Comparison of ENCODE assay signal across 1 cellular context in genomic region chr9:137478613-137479314, GRCh38.
TF ChIP-seq lines count a peak whose summit lies in the region.

No MANE protein-coding gene starts in this region.

TF ChIP-seq in IMR-90, 13 proteins besides CTCF, POLR2A, EP300 and RAD21:
- TF ChIP-seq MAZ (IDR thresholded peaks at IDR 0.05; ENCODE audit: borderline replicate concordance, low read depth, low read length) (no peak), MAFK (IDR thresholded peaks at IDR 0.05; ENCODE audit: low read depth, low read length) (no peak), RCOR1 (IDR thresholded peaks at IDR 0.05; ENCODE audit: insufficient replicate concordance, low read length) (no peak), RFX5 (IDR thresholded peaks at IDR 0.05; ENCODE audit: low read depth, low read length) (no peak), SMC3 (IDR thresholded peaks at IDR 0.05; ENCODE audit: low read depth, low read length) (no peak), BHLHE40 (IDR thresholded peaks at IDR 0.05; ENCODE audit: low read depth, low read length) (no peak), NFE2L2 (IDR thresholded peaks at IDR 0.05; ENCODE audit: low read depth, low read length) (no peak), FOS (IDR thresholded peaks at IDR 0.05; ENCODE audit: low read depth, low read length) (no peak), CEBPB (IDR thresholded peaks at IDR 0.05; ENCODE audit: low read depth, low read length) (no peak), CHD1 (IDR thresholded peaks at IDR 0.05; ENCODE audit: low read depth, low read length) (no peak), MXI1 (IDR thresholded peaks at IDR 0.05; ENCODE audit: borderline replicate concordance, low read depth, low read length) (no peak)
- TF ChIP-seq, protein P1, sequence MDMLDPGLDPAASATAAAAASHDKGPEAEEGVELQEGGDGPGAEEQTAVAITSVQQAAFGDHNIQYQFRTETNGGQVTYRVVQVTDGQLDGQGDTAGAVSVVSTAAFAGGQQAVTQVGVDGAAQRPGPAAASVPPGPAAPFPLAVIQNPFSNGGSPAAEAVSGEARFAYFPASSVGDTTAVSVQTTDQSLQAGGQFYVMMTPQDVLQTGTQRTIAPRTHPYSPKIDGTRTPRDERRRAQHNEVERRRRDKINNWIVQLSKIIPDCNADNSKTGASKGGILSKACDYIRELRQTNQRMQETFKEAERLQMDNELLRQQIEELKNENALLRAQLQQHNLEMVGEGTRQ (IDR thresholded peaks at IDR 0.05; ENCODE audit: low read depth, low read length) = no peak
- TF ChIP-seq, protein P2, sequence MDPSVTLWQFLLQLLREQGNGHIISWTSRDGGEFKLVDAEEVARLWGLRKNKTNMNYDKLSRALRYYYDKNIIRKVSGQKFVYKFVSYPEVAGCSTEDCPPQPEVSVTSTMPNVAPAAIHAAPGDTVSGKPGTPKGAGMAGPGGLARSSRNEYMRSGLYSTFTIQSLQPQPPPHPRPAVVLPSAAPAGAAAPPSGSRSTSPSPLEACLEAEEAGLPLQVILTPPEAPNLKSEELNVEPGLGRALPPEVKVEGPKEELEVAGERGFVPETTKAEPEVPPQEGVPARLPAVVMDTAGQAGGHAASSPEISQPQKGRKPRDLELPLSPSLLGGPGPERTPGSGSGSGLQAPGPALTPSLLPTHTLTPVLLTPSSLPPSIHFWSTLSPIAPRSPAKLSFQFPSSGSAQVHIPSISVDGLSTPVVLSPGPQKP (IDR thresholded peaks at IDR 0.05; ENCODE audit: borderline replicate concordance, low read depth, low read length) = no peak
